ENCODE assay signal across 1 cellular context in the genomic region with DNA sequence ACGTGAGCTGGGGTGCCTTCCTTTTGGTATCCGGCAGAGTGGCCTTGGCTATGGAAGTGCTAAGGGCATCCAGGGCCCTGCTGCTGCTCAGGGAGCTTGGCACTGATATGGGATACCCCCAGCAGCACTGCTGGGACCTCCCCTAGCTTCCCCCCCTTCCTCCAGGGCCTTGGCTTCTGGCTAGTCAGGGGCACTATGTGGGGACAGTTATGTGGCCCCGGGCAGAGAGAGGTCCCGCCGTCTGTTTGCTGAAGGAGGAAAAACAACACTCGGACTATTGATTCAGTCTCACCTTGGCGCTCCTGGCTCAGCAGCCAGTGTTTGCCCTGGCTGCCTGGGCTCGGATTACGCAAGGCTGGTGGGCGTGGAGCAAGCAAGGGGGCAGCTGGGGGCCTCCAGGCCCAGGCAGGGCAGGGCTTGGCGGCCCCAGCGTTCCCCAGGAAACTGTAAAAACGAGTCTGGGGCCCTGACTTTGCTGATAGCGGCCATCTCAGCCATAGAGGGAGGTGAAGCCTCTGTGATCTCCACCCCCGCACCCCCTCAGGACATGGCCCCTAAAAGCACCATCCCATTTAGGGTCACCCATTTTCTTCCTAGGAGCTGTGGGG.
TF ChIP-seq lines count a peak whose summit lies in the region.

No MANE protein-coding gene starts in this region.

TF ChIP-seq in HepG2, 621 proteins besides CTCF, POLR2A, EP300 and RAD21 (continued from another document and continues in another):
- TF ChIP-seq PHF5A (CRISPR knock-in tag; IDR thresholded peaks at IDR 0.05; ENCODE audit: low read depth, unreplicated experiment) (peak; percentile 46), JUND (CRISPR knock-in tag; IDR thresholded peaks at IDR 0.05) (peak; percentile 83), MBNL3 (CRISPR knock-in tag; conservative IDR thresholded peaks at IDR 0.05) (no peak), KLF12 (CRISPR knock-in tag; IDR thresholded peaks at IDR 0.05; ENCODE audit: borderline replicate concordance) (peak; percentile 63; the same call in 1 of the 2 replicates), BRD4 (CRISPR knock-in tag; IDR thresholded peaks at IDR 0.05) (peak; percentile 43; the same call in 1 of the 2 replicates), SMARCC2 (IDR thresholded peaks at IDR 0.05) (no peak), KDM1A (CRISPR knock-in tag; IDR thresholded peaks at IDR 0.05) (peak; percentile 61; the same call in 1 of the 2 replicates), ZNF160 (CRISPR knock-in tag; IDR thresholded peaks at IDR 0.05) (0 out of 2 replicates have a peak, but pooled peaks have one; percentile 84), JUNB (CRISPR knock-in tag; IDR thresholded peaks at IDR 0.05; ENCODE audit: borderline replicate concordance) (peak; percentile 60; the same call in 1 of the 2 replicates), ISX (CRISPR knock-in tag; conservative IDR thresholded peaks at IDR 0.05) (no peak), RFX3 (CRISPR knock-in tag; IDR thresholded peaks at IDR 0.05) (no peak), ZNF563 (CRISPR knock-in tag; IDR thresholded peaks at IDR 0.05) (peak; percentile 47; the same call in 1 of the 2 replicates), KAT8 (CRISPR knock-in tag; IDR thresholded peaks at IDR 0.05) (peak; percentile 90), HDAC1 (CRISPR knock-in tag; IDR thresholded peaks at IDR 0.05) (peak; percentile 99), ZNF264 (CRISPR knock-in tag; IDR thresholded peaks at IDR 0.05) (peak; percentile 70), FOXK2 (IDR thresholded peaks at IDR 0.05) (peak; percentile 43; the same call in 1 of the 2 replicates), IRF2 (CRISPR knock-in tag; IDR thresholded peaks at IDR 0.05) (peak; percentile 96), ZNF143 (CRISPR knock-in tag; IDR thresholded peaks at IDR 0.05) (peak; percentile 48; the same call in 1 of the 2 replicates), JARID2 (CRISPR knock-in tag; IDR thresholded peaks at IDR 0.05; ENCODE audit: insufficient replicate concordance) (no peak), ZZZ3 (CRISPR knock-in tag; IDR thresholded peaks at IDR 0.05; ENCODE audit: borderline replicate concordance) (peak; percentile 51; the same call in 1 of the 2 replicates), GABPB1 (CRISPR knock-in tag; IDR thresholded peaks at IDR 0.05) (peak; percentile 83), ZNF567 (CRISPR knock-in tag; IDR thresholded peaks at IDR 0.05; ENCODE audit: borderline replicate concordance) (0 out of 2 replicates have a peak, but pooled peaks have one; percentile 85), TCF7 (IDR thresholded peaks at IDR 0.05; ENCODE audit: low read depth) (peak; percentile 81)
- TF ChIP-seq, protein P1, sequence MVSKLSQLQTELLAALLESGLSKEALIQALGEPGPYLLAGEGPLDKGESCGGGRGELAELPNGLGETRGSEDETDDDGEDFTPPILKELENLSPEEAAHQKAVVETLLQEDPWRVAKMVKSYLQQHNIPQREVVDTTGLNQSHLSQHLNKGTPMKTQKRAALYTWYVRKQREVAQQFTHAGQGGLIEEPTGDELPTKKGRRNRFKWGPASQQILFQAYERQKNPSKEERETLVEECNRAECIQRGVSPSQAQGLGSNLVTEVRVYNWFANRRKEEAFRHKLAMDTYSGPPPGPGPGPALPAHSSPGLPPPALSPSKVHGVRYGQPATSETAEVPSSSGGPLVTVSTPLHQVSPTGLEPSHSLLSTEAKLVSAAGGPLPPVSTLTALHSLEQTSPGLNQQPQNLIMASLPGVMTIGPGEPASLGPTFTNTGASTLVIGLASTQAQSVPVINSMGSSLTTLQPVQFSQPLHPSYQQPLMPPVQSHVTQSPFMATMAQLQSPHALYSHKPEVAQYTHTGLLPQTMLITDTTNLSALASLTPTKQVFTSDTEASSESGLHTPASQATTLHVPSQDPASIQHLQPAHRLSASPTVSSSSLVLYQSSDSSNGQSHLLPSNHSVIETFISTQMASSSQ (IDR thresholded peaks at IDR 0.05; ENCODE audit: low read depth): peak; percentile 71
- TF ChIP-seq, protein P1 (CRISPR knock-in tag; IDR thresholded peaks at IDR 0.05; ENCODE audit: borderline replicate concordance): peak; percentile 94
- TF ChIP-seq, protein P2, sequence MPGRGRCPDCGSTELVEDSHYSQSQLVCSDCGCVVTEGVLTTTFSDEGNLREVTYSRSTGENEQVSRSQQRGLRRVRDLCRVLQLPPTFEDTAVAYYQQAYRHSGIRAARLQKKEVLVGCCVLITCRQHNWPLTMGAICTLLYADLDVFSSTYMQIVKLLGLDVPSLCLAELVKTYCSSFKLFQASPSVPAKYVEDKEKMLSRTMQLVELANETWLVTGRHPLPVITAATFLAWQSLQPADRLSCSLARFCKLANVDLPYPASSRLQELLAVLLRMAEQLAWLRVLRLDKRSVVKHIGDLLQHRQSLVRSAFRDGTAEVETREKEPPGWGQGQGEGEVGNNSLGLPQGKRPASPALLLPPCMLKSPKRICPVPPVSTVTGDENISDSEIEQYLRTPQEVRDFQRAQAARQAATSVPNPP (CRISPR knock-in tag; IDR thresholded peaks at IDR 0.05): peak; percentile 71; the same call in 1 of the 2 replicates
- TF ChIP-seq, protein P3, sequence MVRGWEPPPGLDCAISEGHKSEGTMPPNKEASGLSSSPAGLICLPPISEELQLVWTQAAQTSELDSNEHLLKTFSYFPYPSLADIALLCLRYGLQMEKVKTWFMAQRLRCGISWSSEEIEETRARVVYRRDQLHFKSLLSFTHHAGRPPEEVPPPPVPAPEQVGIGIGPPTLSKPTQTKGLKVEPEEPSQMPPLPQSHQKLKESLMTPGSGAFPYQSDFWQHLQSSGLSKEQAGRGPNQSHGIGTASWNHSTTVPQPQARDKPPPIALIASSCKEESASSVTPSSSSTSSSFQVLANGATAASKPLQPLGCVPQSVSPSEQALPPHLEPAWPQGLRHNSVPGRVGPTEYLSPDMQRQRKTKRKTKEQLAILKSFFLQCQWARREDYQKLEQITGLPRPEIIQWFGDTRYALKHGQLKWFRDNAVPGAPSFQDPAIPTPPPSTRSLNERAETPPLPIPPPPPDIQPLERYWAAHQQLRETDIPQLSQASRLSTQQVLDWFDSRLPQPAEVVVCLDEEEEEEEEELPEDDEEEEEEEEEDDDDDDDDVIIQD (CRISPR knock-in tag; IDR thresholded peaks at IDR 0.05; ENCODE audit: low read depth): peak; percentile 75; the same call in 1 of the 2 replicates
- TF ChIP-seq, protein P4, sequence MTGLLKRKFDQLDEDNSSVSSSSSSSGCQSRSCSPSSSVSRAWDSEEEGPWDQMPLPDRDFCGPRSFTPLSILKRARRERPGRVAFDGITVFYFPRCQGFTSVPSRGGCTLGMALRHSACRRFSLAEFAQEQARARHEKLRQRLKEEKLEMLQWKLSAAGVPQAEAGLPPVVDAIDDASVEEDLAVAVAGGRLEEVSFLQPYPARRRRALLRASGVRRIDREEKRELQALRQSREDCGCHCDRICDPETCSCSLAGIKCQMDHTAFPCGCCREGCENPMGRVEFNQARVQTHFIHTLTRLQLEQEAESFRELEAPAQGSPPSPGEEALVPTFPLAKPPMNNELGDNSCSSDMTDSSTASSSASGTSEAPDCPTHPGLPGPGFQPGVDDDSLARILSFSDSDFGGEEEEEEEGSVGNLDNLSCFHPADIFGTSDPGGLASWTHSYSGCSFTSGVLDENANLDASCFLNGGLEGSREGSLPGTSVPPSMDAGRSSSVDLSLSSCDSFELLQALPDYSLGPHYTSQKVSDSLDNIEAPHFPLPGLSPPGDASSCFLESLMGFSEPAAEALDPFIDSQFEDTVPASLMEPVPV (CRISPR knock-in tag; IDR thresholded peaks at IDR 0.05): peak; percentile 81
- TF ChIP-seq, protein P5, sequence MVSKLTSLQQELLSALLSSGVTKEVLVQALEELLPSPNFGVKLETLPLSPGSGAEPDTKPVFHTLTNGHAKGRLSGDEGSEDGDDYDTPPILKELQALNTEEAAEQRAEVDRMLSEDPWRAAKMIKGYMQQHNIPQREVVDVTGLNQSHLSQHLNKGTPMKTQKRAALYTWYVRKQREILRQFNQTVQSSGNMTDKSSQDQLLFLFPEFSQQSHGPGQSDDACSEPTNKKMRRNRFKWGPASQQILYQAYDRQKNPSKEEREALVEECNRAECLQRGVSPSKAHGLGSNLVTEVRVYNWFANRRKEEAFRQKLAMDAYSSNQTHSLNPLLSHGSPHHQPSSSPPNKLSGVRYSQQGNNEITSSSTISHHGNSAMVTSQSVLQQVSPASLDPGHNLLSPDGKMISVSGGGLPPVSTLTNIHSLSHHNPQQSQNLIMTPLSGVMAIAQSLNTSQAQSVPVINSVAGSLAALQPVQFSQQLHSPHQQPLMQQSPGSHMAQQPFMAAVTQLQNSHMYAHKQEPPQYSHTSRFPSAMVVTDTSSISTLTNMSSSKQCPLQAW (CRISPR knock-in tag; IDR thresholded peaks at IDR 0.05): peak; percentile 87
- TF ChIP-seq, protein P6, sequence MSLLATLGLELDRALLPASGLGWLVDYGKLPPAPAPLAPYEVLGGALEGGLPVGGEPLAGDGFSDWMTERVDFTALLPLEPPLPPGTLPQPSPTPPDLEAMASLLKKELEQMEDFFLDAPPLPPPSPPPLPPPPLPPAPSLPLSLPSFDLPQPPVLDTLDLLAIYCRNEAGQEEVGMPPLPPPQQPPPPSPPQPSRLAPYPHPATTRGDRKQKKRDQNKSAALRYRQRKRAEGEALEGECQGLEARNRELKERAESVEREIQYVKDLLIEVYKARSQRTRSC (CRISPR knock-in tag; IDR thresholded peaks at IDR 0.05; ENCODE audit: low read depth): peak; percentile 80; the same call in 1 of the 2 replicates
- TF ChIP-seq, protein P7, sequence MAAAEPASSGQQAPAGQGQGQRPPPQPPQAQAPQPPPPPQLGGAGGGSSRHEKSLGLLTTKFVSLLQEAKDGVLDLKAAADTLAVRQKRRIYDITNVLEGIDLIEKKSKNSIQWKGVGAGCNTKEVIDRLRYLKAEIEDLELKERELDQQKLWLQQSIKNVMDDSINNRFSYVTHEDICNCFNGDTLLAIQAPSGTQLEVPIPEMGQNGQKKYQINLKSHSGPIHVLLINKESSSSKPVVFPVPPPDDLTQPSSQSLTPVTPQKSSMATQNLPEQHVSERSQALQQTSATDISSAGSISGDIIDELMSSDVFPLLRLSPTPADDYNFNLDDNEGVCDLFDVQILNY (CRISPR knock-in tag; conservative IDR thresholded peaks at IDR 0.05): no peak
- TF ChIP-seq, protein P8, sequence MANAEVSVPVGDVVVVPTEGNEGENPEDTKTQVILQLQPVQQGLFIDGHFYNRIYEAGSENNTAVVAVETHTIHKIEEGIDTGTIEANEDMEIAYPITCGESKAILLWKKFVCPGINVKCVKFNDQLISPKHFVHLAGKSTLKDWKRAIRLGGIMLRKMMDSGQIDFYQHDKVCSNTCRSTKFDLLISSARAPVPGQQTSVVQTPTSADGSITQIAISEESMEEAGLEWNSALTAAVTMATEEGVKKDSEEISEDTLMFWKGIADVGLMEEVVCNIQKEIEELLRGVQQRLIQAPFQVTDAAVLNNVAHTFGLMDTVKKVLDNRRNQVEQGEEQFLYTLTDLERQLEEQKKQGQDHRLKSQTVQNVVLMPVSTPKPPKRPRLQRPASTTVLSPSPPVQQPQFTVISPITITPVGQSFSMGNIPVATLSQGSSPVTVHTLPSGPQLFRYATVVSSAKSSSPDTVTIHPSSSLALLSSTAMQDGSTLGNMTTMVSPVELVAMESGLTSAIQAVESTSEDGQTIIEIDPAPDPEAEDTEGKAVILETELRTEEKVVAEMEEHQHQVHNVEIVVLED (CRISPR knock-in tag; IDR thresholded peaks at IDR 0.05; ENCODE audit: borderline replicate concordance): peak; percentile 77
- TF ChIP-seq, protein P9, sequence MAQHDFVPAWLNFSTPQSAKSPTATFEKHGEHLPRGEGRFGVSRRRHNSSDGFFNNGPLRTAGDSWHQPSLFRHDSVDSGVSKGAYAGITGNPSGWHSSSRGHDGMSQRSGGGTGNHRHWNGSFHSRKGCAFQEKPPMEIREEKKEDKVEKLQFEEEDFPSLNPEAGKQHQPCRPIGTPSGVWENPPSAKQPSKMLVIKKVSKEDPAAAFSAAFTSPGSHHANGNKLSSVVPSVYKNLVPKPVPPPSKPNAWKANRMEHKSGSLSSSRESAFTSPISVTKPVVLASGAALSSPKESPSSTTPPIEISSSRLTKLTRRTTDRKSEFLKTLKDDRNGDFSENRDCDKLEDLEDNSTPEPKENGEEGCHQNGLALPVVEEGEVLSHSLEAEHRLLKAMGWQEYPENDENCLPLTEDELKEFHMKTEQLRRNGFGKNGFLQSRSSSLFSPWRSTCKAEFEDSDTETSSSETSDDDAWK (CRISPR knock-in tag; IDR thresholded peaks at IDR 0.05): no peak
- TF ChIP-seq, protein P10, sequence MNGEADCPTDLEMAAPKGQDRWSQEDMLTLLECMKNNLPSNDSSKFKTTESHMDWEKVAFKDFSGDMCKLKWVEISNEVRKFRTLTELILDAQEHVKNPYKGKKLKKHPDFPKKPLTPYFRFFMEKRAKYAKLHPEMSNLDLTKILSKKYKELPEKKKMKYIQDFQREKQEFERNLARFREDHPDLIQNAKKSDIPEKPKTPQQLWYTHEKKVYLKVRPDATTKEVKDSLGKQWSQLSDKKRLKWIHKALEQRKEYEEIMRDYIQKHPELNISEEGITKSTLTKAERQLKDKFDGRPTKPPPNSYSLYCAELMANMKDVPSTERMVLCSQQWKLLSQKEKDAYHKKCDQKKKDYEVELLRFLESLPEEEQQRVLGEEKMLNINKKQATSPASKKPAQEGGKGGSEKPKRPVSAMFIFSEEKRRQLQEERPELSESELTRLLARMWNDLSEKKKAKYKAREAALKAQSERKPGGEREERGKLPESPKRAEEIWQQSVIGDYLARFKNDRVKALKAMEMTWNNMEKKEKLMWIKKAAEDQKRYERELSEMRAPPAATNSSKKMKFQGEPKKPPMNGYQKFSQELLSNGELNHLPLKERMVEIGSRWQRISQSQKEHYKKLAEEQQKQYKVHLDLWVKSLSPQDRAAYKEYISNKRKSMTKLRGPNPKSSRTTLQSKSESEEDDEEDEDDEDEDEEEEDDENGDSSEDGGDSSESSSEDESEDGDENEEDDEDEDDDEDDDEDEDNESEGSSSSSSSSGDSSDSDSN (CRISPR knock-in tag; IDR thresholded peaks at IDR 0.05): peak; percentile 96
